ENCODE assay signal across 8 cellular contexts in genomic region chr1:198922638-198923430, GRCh38.
DNase-seq lines count a peak whose midpoint lies in the region; ATAC-seq and TF ChIP-seq lines count a peak whose summit lies in the region.

No MANE protein-coding gene starts in this region.

- in situ Hi-C loops in mammary epithelial cell (cut with MboI; ENCODE audit: low sequenced_read_pairs in 2 of 2), result no loop called here

- 99% methylated on average over 5 of the region's 5 CpGs for WGBS in mammary epithelial cell (ENCODE audit: low coverage, missing lambda C conversion rate)

- peaks cover 85% of the 10 kb centered on the region for H3K79me2 ChIP-seq in mammary epithelial cell (ENCODE audit: insufficient read depth, low read length)

- H3K4me2 ChIP-seq in mammary epithelial cell (ENCODE audit: insufficient read depth, low read depth, low read length), result no peak overlapping the region

- H3K27ac ChIP-seq in CD4-positive, alpha-beta T cell (ENCODE audit: low read depth, low read length), result no peak overlapping the region
- H3K27ac ChIP-seq in mammary epithelial cell (ENCODE audit: insufficient read depth, low read depth, low read length), result no peak overlapping the region

- TF ChIP-seq CTCF in CD4-positive, alpha-beta T cell (IDR thresholded peaks at IDR 0.05), result no peak
- TF ChIP-seq CTCF in mammary epithelial cell (conservative IDR thresholded peaks at IDR 0.05 in 1 of 2, IDR thresholded peaks at IDR 0.05 in 1 of 2; ENCODE audit: extremely low read depth in 1 of 2, insufficient read depth in 1 of 2, low read depth in 1 of 2, low read length in 2 of 2), result no peak

- ATAC-seq in CD4-positive, alpha-beta T cell (ENCODE audit: poor library complexity), result no peak
- ATAC-seq in GM19351 (IDR thresholded peaks at IDR 0.05; ENCODE audit: unreplicated experiment) (peak; percentile 73), HG03108 (IDR thresholded peaks at IDR 0.05; ENCODE audit: unreplicated experiment) (peak; percentile 46)
- no peak for ATAC-seq in activated CD8-positive, alpha-beta T cell treated with anti-CD3 and anti-CD28 coated beads, Interleukin-2, amount 10 ng/mL, durations not matched to agents 7 days and 5 days

- H3K36me3 Mint-ChIP-seq in CD4-positive, alpha-beta T cell (ENCODE audit: low read depth), result no peaks in the 10 kb centered on the region
- peaks cover 71% of the 10 kb centered on the region for H3K36me3 Mint-ChIP-seq in activated CD8-positive, alpha-beta T cell treated with anti-CD3 and anti-CD28 coated beads, Interleukin-2, amount 10 ng/mL, durations not matched to agents 7 days and 5 days (ENCODE audit: low read depth)

- H3K4me1 ChIP-seq in mammary epithelial cell (ENCODE audit: insufficient read depth, low read length), result peaks cover 26% of the 10 kb centered on the region

- H3K4me1 Mint-ChIP-seq in CD4-positive, alpha-beta T cell (ENCODE audit: low read depth), result peaks cover 84% of the 10 kb centered on the region
- H3K4me1 Mint-ChIP-seq in activated CD8-positive, alpha-beta T cell treated with anti-CD3 and anti-CD28 coated beads, Interleukin-2, amount 10 ng/mL, durations not matched to agents 7 days and 5 days (ENCODE audit: low read depth), result peaks cover 74% of the 10 kb centered on the region

- no peaks in the 10 kb centered on the region for H3K27me3 ChIP-seq in CD4-positive, alpha-beta T cell (ENCODE audit: control insufficient read depth, insufficient read depth, low read length)
- H3K27me3 ChIP-seq in mammary epithelial cell (ENCODE audit: insufficient read depth, low read length), result no peaks in the 10 kb centered on the region

- H3K9me3 ChIP-seq in CD4-positive, alpha-beta T cell (ENCODE audit: control insufficient read depth, low read length), result no peaks in the 10 kb centered on the region
- no peaks in the 10 kb centered on the region for H3K9me3 ChIP-seq in mammary epithelial cell (replicated peaks; ENCODE audit: insufficient read depth, low read length)

- H3K27me3 Mint-ChIP-seq in CD4-positive, alpha-beta T cell, result no peaks in the 10 kb centered on the region
- no peaks in the 10 kb centered on the region for H3K27me3 Mint-ChIP-seq in activated CD8-positive, alpha-beta T cell treated with anti-CD3 and anti-CD28 coated beads, Interleukin-2, amount 10 ng/mL, durations not matched to agents 7 days and 5 days (ENCODE audit: low read depth)

- no peak overlapping the region for H3K4me3 ChIP-seq in mammary epithelial cell (replicated peaks in 1 of 3; ENCODE audit: insufficient read depth in 1 of 3, low read depth in 2 of 3, low read length in 3 of 3)

- intact Hi-C loops in CD4-positive, alpha-beta T cell (cut with DNase I, micrococcal nuclease), result no loop called here
- intact Hi-C loops in mammary epithelial cell (cut with micrococcal nuclease), result no loop called here

- no peaks in the 10 kb centered on the region for H4K20me1 ChIP-seq in mammary epithelial cell (ENCODE audit: insufficient read depth, low read length)

- BruUV-seq in mammary epithelial cell (replicated peaks; lab: Mats Ljungman, UMichigan), result no TSS peak

- H3K36me3 ChIP-seq in mammary epithelial cell (ENCODE audit: insufficient read depth, low read length), result no peaks in the 10 kb centered on the region

- peak overlapping the region; percentile 31 for H3K4me3 Mint-ChIP-seq in CD4-positive, alpha-beta T cell
- peak overlapping the region; percentile 42 for H3K4me3 Mint-ChIP-seq in activated CD8-positive, alpha-beta T cell treated with anti-CD3 and anti-CD28 coated beads, Interleukin-2, amount 10 ng/mL, durations not matched to agents 7 days and 5 days

- no peak overlapping the region for H2AFZ ChIP-seq in mammary epithelial cell (ENCODE audit: low read depth, low read length)

- no peaks in the 10 kb centered on the region for H3K9me3 Mint-ChIP-seq in CD4-positive, alpha-beta T cell
- peaks cover 7% of the 10 kb centered on the region for H3K9me3 Mint-ChIP-seq in activated CD8-positive, alpha-beta T cell treated with anti-CD3 and anti-CD28 coated beads, Interleukin-2, amount 10 ng/mL, durations not matched to agents 7 days and 5 days (ENCODE audit: insufficient read depth)

- H3K27ac Mint-ChIP-seq in CD4-positive, alpha-beta T cell, result peak overlapping the region; percentile 28
- H3K27ac Mint-ChIP-seq in activated CD8-positive, alpha-beta T cell treated with anti-CD3 and anti-CD28 coated beads, Interleukin-2, amount 10 ng/mL, durations not matched to agents 7 days and 5 days, result peak overlapping the region; percentile 45

- no peak for DNase-seq in CD4-positive, alpha-beta T cell
- DNase-seq in activated CD8-positive, alpha-beta T cell treated with anti-CD3 and anti-CD28 coated beads, Interleukin-2, amount 10 ng/mL, durations not matched to agents 7 days and 5 days, result no peak
- no peak for DNase-seq in NCI-H1694 treated with DMSO at 0.1 percent for 48 hours (lab: John Stamatoyannopoulos, UW)
- no peak for DNase-seq in mammary epithelial cell
- DNase-seq in GOT3 (lab: John Stamatoyannopoulos, UW), result no peak
- no peak for DNase-seq in NK-92 (lab: John Stamatoyannopoulos, UW; ENCODE audit: unreplicated experiment)

- POLR2A ChIA-PET in CD4-positive, alpha-beta T cell (lab: Charles Lee), result interaction anchor here (0.6 to 2.4 kb wide), 3 partner anchors 13 to 46 kb away, joined by 3 to 15 read pairs (median 3); no protein-coding TSS in a partner anchor
- POLR2A ChIA-PET in activated CD8-positive, alpha-beta T cell treated with anti-CD3 and anti-CD28 coated beads, Interleukin-2, amount 10 ng/mL, durations not matched to agents 7 days and 5 days (lab: Charles Lee), result interaction anchor here (1.0 to 1.3 kb wide), 3 partner anchors 9 to 14 kb away, joined by 3 to 7 read pairs (median 3); no protein-coding TSS in a partner anchor

- no peak overlapping the region for H3K9ac ChIP-seq in mammary epithelial cell (ENCODE audit: insufficient read depth, low read length)

- dilution Hi-C loops in mammary epithelial cell (cut with HindIII; ENCODE audit: low sequenced_read_pairs), result no loop called here

- CTCF ChIA-PET in CD4-positive, alpha-beta T cell (lab: Charles Lee), result interaction anchor here (1.0 kb wide), 1 partner anchor 12 kb away, joined by 3 read pairs; no protein-coding TSS in a partner anchor
- CTCF ChIA-PET in activated CD8-positive, alpha-beta T cell treated with anti-CD3 and anti-CD28 coated beads, Interleukin-2, amount 10 ng/mL, durations not matched to agents 7 days and 5 days (lab: Charles Lee), result interaction anchor here (1.2 to 1.7 kb wide), 4 partner anchors 10 to 320 kb away, joined by 3 to 5 read pairs (median 5); no protein-coding TSS in a partner anchor
- CTCF ChIA-PET in mammary epithelial cell (lab: Charles Lee; ENCODE audit: low non-redundant PET), result no interaction called here

Comparison
In these comparisons a context has a peak if more than half of its experiments do, and no peak if none do; other contexts are left out.
1. ATAC-seq: peak in GM19351 (single experiment) and HG03108 (single experiment); none in CD4-positive, alpha-beta T cell (single experiment) and activated CD8-positive, alpha-beta T cell treated with anti-CD3 and anti-CD28 coated beads, Interleukin-2, amount 10 ng/mL, durations not matched to agents 7 days and 5 days (single experiment).